In the genomic region with DNA sequence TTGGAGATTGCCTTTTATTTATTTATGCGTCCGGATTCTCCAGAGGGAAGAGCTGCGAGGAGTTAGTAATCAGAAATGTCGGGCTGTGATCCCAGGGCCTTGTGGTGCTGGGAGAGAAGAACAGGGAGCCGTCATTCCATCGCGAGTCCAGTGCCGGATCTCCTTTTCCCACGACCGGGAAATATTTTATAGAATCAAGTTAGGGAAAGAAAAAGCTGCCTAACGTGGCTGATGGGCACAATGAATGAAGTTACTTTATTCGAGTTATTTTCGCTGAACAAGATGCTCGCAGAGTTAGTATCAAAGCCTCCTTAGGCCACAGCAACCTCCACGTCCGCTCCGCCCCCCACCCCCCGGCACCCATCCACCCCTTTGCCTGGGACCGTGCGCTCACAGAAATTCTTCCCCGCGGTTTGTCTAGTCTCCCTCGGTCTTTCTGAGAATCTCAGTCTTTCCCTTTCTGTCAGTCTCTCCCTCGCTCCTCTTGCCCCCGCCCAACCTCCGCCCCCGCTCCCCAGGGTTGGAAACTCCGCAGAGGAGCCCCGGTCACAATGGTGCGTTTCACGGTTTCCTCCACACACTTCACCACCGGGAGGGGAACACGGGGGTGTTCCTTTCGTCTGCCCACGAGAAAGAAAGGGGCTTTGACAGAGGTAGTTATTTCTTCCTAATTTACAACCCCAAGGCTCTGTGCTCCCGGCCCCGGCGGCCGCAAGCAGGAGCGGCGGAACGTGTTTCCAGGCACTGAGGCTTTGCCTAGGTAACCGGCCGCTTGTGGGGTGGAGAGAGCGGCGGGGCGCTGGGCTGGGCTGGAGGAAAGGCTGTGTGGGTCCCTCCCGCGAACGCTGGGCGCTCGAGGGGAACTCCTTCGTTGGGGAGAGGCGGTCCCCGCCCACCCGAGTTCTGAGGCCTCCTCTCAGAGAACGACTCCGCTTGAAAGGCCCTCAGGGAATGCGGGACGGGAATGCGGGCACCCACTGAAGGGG, we compare ENCODE assay signal across 8 cellular contexts. TPM values are rescaled to one million over a fixed set of nuclear protein-coding genes. Genes with fewer than 3 reads are reported as not detected.
DNase-seq lines count a peak whose midpoint lies in the region; ATAC-seq and TF ChIP-seq lines count a peak whose summit lies in the region.

No MANE protein-coding gene starts in this region.

- no peaks in the 10 kb centered on the region for H3F3A ChIP-seq in PC-3 (ENCODE audit: low read length, unreplicated experiment)

- POLR2A ChIA-PET in PC-3 (lab: Charles Lee; ENCODE audit: unreplicated experiment) = no interaction called here

- no peak overlapping the region for H3K4ac ChIP-seq in trophoblast cell (ENCODE audit: low read depth, low read length)

- H3K23ac ChIP-seq in trophoblast cell (ENCODE audit: low read length) = no peak overlapping the region

- no peak overlapping the region for H2BK120ac ChIP-seq in trophoblast cell (ENCODE audit: insufficient read depth, low read length, poor library complexity)

- intact Hi-C loops in PC-3 (cut with micrococcal nuclease) (loop anchor here (1.0 to 5.0 kb wide), 5 partner anchors 44 to 604 kb away; a partner anchor contains a TSS), tibial artery (cut with DNase I; ENCODE audit: low total_unique reads) (loop anchor here (5.0 to 10.0 kb wide), 2 partner anchors 81 to 279 kb away; a partner anchor contains a TSS)

- H3K9ac ChIP-seq in PC-3 (ENCODE audit: low read length) (peak overlapping the region; percentile 41), trophoblast cell (ENCODE audit: low read length) (no peak overlapping the region)

- H4K12ac ChIP-seq in trophoblast cell (ENCODE audit: low read depth, low read length) = no peak overlapping the region

- BruUV-seq in PC-3 (replicated peaks; lab: Mats Ljungman, UMichigan) = no TSS peak

- H3K79me1 ChIP-seq in trophoblast cell (ENCODE audit: low read length) = peaks cover 9% of the 10 kb centered on the region

- DNase-seq in GM12865 (ENCODE audit: low read depth) (peak; percentile 41), PC-3 (peak; percentile 11), activated gamma-delta T cell (lab: John Stamatoyannopoulos, UW) (peak; percentile 54), glomerular visceral epithelial cell (ENCODE audit: extremely low spot score) (peak; percentile 31), trophoblast cell (no peak), tibial artery (peak; percentile 38 to 78), SK-N-DZ (ENCODE audit: low spot score) (no peak)

- no peak overlapping the region for H2BK5ac ChIP-seq in trophoblast cell (ENCODE audit: low read depth, low read length, poor library complexity)

- no peak overlapping the region for H4K8ac ChIP-seq in trophoblast cell (ENCODE audit: low read depth, low read length)

- no peaks in the 10 kb centered on the region for H3K9me2 ChIP-seq in PC-3 (replicated peaks; ENCODE audit: low read length)

- no peak overlapping the region for H3K14ac ChIP-seq in trophoblast cell (ENCODE audit: low read length)

- H3K27ac ChIP-seq in PC-3 (ENCODE audit: low read length) = no peak overlapping the region
- H3K27ac ChIP-seq in trophoblast cell (ENCODE audit: low read depth, low read length) = no peak overlapping the region
- peak overlapping the region; percentile 99 for H3K27ac ChIP-seq in tibial artery

- H3K9me3 ChIP-seq in PC-3 (ENCODE audit: low read length) (no peaks in the 10 kb centered on the region), trophoblast cell (ENCODE audit: insufficient read depth, low read depth, low read length) (peaks cover 8% of the 10 kb centered on the region), tibial artery (no peaks in the 10 kb centered on the region)

- ATAC-seq in PC-3 (no peak), HG03342 (IDR thresholded peaks at IDR 0.05; ENCODE audit: unreplicated experiment) (no peak)

- H3K4me3 ChIP-seq in GM12865 (ENCODE audit: low read depth, low read length) = peak overlapping the region; percentile 70
- H3K4me3 ChIP-seq in PC-3 (ENCODE audit: low read length) = peak overlapping the region; percentile 82
- peak overlapping the region; percentile 8 for H3K4me3 ChIP-seq in trophoblast cell (ENCODE audit: low read depth, low read length)
- peak overlapping the region; percentile 87 to 91 for H3K4me3 ChIP-seq in tibial artery

- H2AFZ ChIP-seq in PC-3 (ENCODE audit: low read length) (peak overlapping the region; percentile 90), trophoblast cell (ENCODE audit: insufficient read depth, low read length, poor library complexity) (peak overlapping the region; percentile 2)

- no peak overlapping the region for H2AK5ac ChIP-seq in trophoblast cell (ENCODE audit: low read length)

- H3K18ac ChIP-seq in trophoblast cell (ENCODE audit: low read length) = no peak overlapping the region

- no peaks in the 10 kb centered on the region for H4K20me1 ChIP-seq in PC-3 (ENCODE audit: low read length)

- H3K4me2 ChIP-seq in PC-3 (ENCODE audit: low read length) (peak overlapping the region; percentile 91), trophoblast cell (ENCODE audit: low read length) (peak overlapping the region; percentile 100)

- H3K36me3 ChIP-seq in PC-3 (ENCODE audit: low read depth, low read length) = no peaks in the 10 kb centered on the region
- no peaks in the 10 kb centered on the region for H3K36me3 ChIP-seq in trophoblast cell (ENCODE audit: control insufficient read depth in 1 of 2, insufficient read depth in 2 of 2, low read length in 2 of 2)
- H3K36me3 ChIP-seq in tibial artery = peaks cover 0 to 9% (median 0%) of the 10 kb centered on the region in 3 donors

- no CpG with 5 or more reads among the region's 61 CpGs for WGBS in trophoblast cell (ENCODE audit: extremely low coverage, insufficient coverage, insufficient read length)

- H2BK12ac ChIP-seq in trophoblast cell (ENCODE audit: low read length) = no peak overlapping the region

- no peaks in the 10 kb centered on the region for H3K27me3 ChIP-seq in PC-3 (ENCODE audit: low read length)
- peaks cover 59% of the 10 kb centered on the region for H3K27me3 ChIP-seq in trophoblast cell (ENCODE audit: insufficient read depth, low read length)
- H3K27me3 ChIP-seq in tibial artery = no peaks in the 10 kb centered on the region

- no peak for TF ChIP-seq CTCF in GM12865 (IDR thresholded peaks at IDR 0.05; ENCODE audit: insufficient read depth, low read depth, low read length, missing control alignments)
- no peak for TF ChIP-seq CTCF in PC-3 (conservative IDR thresholded peaks at IDR 0.05; ENCODE audit: low read depth, low read length)
- no peak for TF ChIP-seq CTCF in tibial artery (IDR thresholded peaks at IDR 0.05)

- CTCF ChIA-PET in PC-3 (lab: Charles Lee) = no interaction called here

- no peak overlapping the region for H4K91ac ChIP-seq in trophoblast cell (ENCODE audit: low read depth, low read length)

- H3K79me2 ChIP-seq in PC-3 (ENCODE audit: low read length) (peaks cover 3% of the 10 kb centered on the region), trophoblast cell (ENCODE audit: control insufficient read depth, insufficient read depth, low read length, poor library complexity) (peaks cover 5% of the 10 kb centered on the region)

- H3K4me1 ChIP-seq in PC-3 (ENCODE audit: insufficient read depth, low read length) = peaks cover 7% of the 10 kb centered on the region; the same call in 1 of the 2 replicates
- peaks cover 21 to 28% of the 10 kb centered on the region in 2 experiments for H3K4me1 ChIP-seq in trophoblast cell (ENCODE audit: control insufficient read depth in 1 of 2, insufficient read depth in 2 of 2, low read length in 2 of 2)
- H3K4me1 ChIP-seq in tibial artery = peaks cover 0 to 24% (median 9%) of the 10 kb centered on the region in 4 donors

RNA-seq across cellular contexts. Expression of a gene that starts 2.0 kb away (rescaled TPM):
- total RNA-seq in PC-3 (2014; rRNA removed) = 0.77 and 0.98 TPM in 2 replicates
- 1.4 and 1.5 TPM in 2 replicates for polyA plus RNA-seq in trophoblast cell (2013)
- polyA plus RNA-seq in SK-N-DZ (2014; cell fraction: cytosol; rRNA removed) = 0.14 TPM in 1 of 2 replicates, not detected in the other
- polyA plus RNA-seq in SK-N-DZ (2014; cell fraction: nucleus; rRNA removed) = not detected in 2 replicates

Comparison
In these comparisons a context has a peak if more than half of its experiments do, and no peak if none do; other contexts are left out.
1. DNase-seq: peak in GM12865 (single experiment), PC-3 (single experiment), activated gamma-delta T cell (single experiment), glomerular visceral epithelial cell (single experiment) and tibial artery (2 of 2); none in trophoblast cell (0 of 2) and SK-N-DZ (single experiment).
2. H3K4me3 ChIP-seq: peak in every context shown above with its lines; median percentile 89 in tibial artery; 82 in PC-3; 70 in GM12865; 8 in trophoblast cell.
3. H3K27ac ChIP-seq: peak in tibial artery (2 of 2); none in PC-3 (single experiment) and trophoblast cell (single experiment).